Comparison of ENCODE assay signal across 18 cellular contexts in genomic region chr6:12716298-12716853, GRCh38. TPM values are rescaled to one million over a fixed set of nuclear protein-coding genes. Genes with fewer than 3 reads are reported as not detected.
DNase-seq lines count a peak whose midpoint lies in the region; ATAC-seq and TF ChIP-seq lines count a peak whose summit lies in the region.
"Had no signal": no experiment of that assay in that cellular context is flagged by ENCODE, and none has a peak within 500 bp of the region (broad histone marks: within the 10 kb centered on the region; RNA-seq: fewer than 3 reads in every experiment).

Gene PHACTR1 (plus strand): TSS chr6:12716767.

- DNase-seq in mammary epithelial cell (no peak), MCF 10A (ENCODE audit: unreplicated experiment) (no peak), glomerular endothelial cell (ENCODE audit: extremely low read depth, low read depth, low spot score) (no peak), mesenteric fat pad (ENCODE audit: low spot score) (no peak), HUDEP-2 (lab: John Stamatoyannopoulos, UW; ENCODE audit: unreplicated experiment in 76 of 76) (no peak)
- DNase-seq in activated CD8-positive, alpha-beta memory T cell treated with anti-CD3 and anti-CD28 coated beads for 24 hours: no peak
- DNase-seq: ACHN; CD8-positive, alpha-beta memory T cell; EL; H7; NCI-H1694; NCI-H526 treated with DMSO at 0.1 percent for 48 hours; Peyer's patch; testis had no signal

- no peaks in the 10 kb centered on the region for H3K4me1 Mint-ChIP-seq in MCF 10A (ENCODE audit: insufficient read depth, unreplicated experiment)
- H3K4me1 Mint-ChIP-seq: CD8-positive, alpha-beta memory T cell had no signal

- no peaks in the 10 kb centered on the region for H3K79me2 ChIP-seq in mammary epithelial cell (ENCODE audit: insufficient read depth, low read length)

- H3K27me3 Mint-ChIP-seq in MCF 10A (ENCODE audit: insufficient read depth, unreplicated experiment): peaks cover 88% of the 10 kb centered on the region

- POLR2A ChIA-PET in MCF 10A (lab: Yijun Ruan, JAX): interaction anchor here (0.8 kb wide), 1 partner anchor 13 kb away, joined by 3 read pairs; no protein-coding TSS in a partner anchor

- in situ Hi-C loops in mammary epithelial cell (cut with MboI; ENCODE audit: low sequenced_read_pairs in 2 of 2): no loop called here

- H3K36me3 ChIP-seq in mammary epithelial cell (ENCODE audit: insufficient read depth, low read length): no peaks in the 10 kb centered on the region
- H3K36me3 ChIP-seq: ascending aorta, Peyer's patch, prostate gland had no signal

- TF ChIP-seq CTCF in mammary epithelial cell (conservative IDR thresholded peaks at IDR 0.05 in 1 of 2, IDR thresholded peaks at IDR 0.05 in 1 of 2; ENCODE audit: extremely low read depth in 1 of 2, insufficient read depth in 1 of 2, low read depth in 1 of 2, low read length in 2 of 2) (no peak), MCF 10A (IDR thresholded peaks at IDR 0.05; ENCODE audit: unreplicated experiment) (no peak)

- H3K9me3 Mint-ChIP-seq in MCF 10A (ENCODE audit: unreplicated experiment): no peaks in the 10 kb centered on the region

- no peak within 1 kb of the TSS for H3K27ac Mint-ChIP-seq in MCF 10A (ENCODE audit: low read depth, unreplicated experiment)
- H3K27ac Mint-ChIP-seq: CD8-positive, alpha-beta memory T cell had no signal

- dilution Hi-C loops in mammary epithelial cell (cut with HindIII; ENCODE audit: low sequenced_read_pairs): loop anchor here (5.0 kb wide), 1 partner anchor 51 kb away; no protein-coding TSS in a partner anchor

- WGBS in mammary epithelial cell (ENCODE audit: low coverage, missing lambda C conversion rate): 67% methylated on average over 7 of the region's 7 CpGs

- H3K9me3 ChIP-seq in mammary epithelial cell (replicated peaks; ENCODE audit: insufficient read depth, low read length): no peaks in the 10 kb centered on the region
- H3K9me3 ChIP-seq: ascending aorta, Peyer's patch, prostate gland, testis had no signal

- H3K27ac ChIP-seq in mammary epithelial cell (ENCODE audit: insufficient read depth, low read depth, low read length): no peak within 1 kb of the TSS
- H3K27ac ChIP-seq: ascending aorta, Peyer's patch, prostate gland, testis had no signal

- no peak within 1 kb of the TSS for H3K9ac ChIP-seq in mammary epithelial cell (ENCODE audit: insufficient read depth, low read length)

- CTCF ChIA-PET in mammary epithelial cell (lab: Charles Lee; ENCODE audit: low non-redundant PET): interaction anchor here (0.6 kb wide), 1 partner anchor 279 kb away, joined by 4 read pairs; no protein-coding TSS in a partner anchor
- CTCF ChIA-PET in MCF 10A (lab: Yijun Ruan, JAX): no interaction called here

- peak within 1 kb of the TSS; percentile 4 for H3K4me2 ChIP-seq in mammary epithelial cell (ENCODE audit: insufficient read depth, low read depth, low read length)

- no peak for ATAC-seq in HG03520 (IDR thresholded peaks at IDR 0.05; ENCODE audit: unreplicated experiment)
- no peak for ATAC-seq in HG03521 (IDR thresholded peaks at IDR 0.05; ENCODE audit: unreplicated experiment)

- BruUV-seq in mammary epithelial cell (replicated peaks; lab: Mats Ljungman, UMichigan) (no TSS peak), MCF 10A (replicated peaks; lab: Mats Ljungman, UMichigan) (no TSS peak)

- no peak within 1 kb of the TSS for H3K4me3 ChIP-seq in mammary epithelial cell (replicated peaks in 1 of 3; ENCODE audit: insufficient read depth in 1 of 3, low read depth in 2 of 3, low read length in 3 of 3)
- H3K4me3 ChIP-seq: ascending aorta, Peyer's patch, prostate gland, testis had no signal

- no peak within 1 kb of the TSS for H3K4me3 Mint-ChIP-seq in MCF 10A (ENCODE audit: unreplicated experiment)
- H3K4me3 Mint-ChIP-seq: CD8-positive, alpha-beta memory T cell had no signal

- intact Hi-C loops in mammary epithelial cell (cut with micrococcal nuclease) (no loop called here), MCF 10A (cut with micrococcal nuclease) (no loop called here)

- no peaks in the 10 kb centered on the region for H4K20me1 ChIP-seq in mammary epithelial cell (ENCODE audit: insufficient read depth, low read length)

- H3K36me3 Mint-ChIP-seq in MCF 10A (ENCODE audit: insufficient read depth, unreplicated experiment): no peaks in the 10 kb centered on the region
- H3K36me3 Mint-ChIP-seq: CD8-positive, alpha-beta memory T cell had no signal

- no peaks in the 10 kb centered on the region for H3K4me1 ChIP-seq in mammary epithelial cell (ENCODE audit: insufficient read depth, low read length)
- H3K4me1 ChIP-seq: ascending aorta, Peyer's patch, prostate gland, testis had no signal

- H2AFZ ChIP-seq in mammary epithelial cell (ENCODE audit: low read depth, low read length): no peak within 1 kb of the TSS

- peaks cover 3% of the 10 kb centered on the region for H3K27me3 ChIP-seq in mammary epithelial cell (ENCODE audit: insufficient read depth, low read length)
- H3K27me3 ChIP-seq: ascending aorta, Peyer's patch, testis had no signal

RNA-seq across cellular contexts. Expression of gene PHACTR1, which starts in this region (rescaled TPM):
- total RNA-seq in mammary epithelial cell: under 1 TPM in 1 of 2 donors, not detected in 1; 0.33 TPM
- polyA plus RNA-seq in mammary epithelial cell: not detected
- polyA minus RNA-seq in mammary epithelial cell: not detected
- not detected in 2 replicates for total RNA-seq in MCF 10A (2022)
- total RNA-seq in glomerular endothelial cell: 17.0 and 22.8 TPM in 2 replicates
- 10.8 TPM for total RNA-seq in mesenteric fat pad
